ENCODE assay signal across 22 cellular contexts in genomic region chr3:187049462-187050101, GRCh38.
A peak's percentile ranks its signal among the peaks of the same experiment; 100 is the strongest.
DNase-seq lines count a peak whose midpoint lies in the region; ATAC-seq, FAIRE-seq and TF ChIP-seq lines count a peak whose summit lies in the region.
"Had no signal": no experiment of that assay in that cellular context is flagged by ENCODE, and none has a peak within 500 bp of the region (broad histone marks: within the 10 kb centered on the region; RNA-seq: fewer than 3 reads in every experiment).

No MANE protein-coding gene starts in this region.

- H3K27ac Mint-ChIP-seq in T-helper 1 cell treated with Interleukin-12 subunit alpha and Interleukin-12 subunit beta and Interleukin-4 antibody, amounts not matched to agents 30 μg/mL and 1 μg/mL, for 36 hours = peak overlapping the region; percentile 69
- H3K27ac Mint-ChIP-seq in activated naive CD8-positive, alpha-beta T cell treated with anti-CD3 and anti-CD28 coated beads for 36 hours = peak overlapping the region; percentile 85
- H3K27ac Mint-ChIP-seq in naive thymus-derived CD8-positive, alpha-beta T cell = peak overlapping the region; percentile 56 to 90 (median 79)

- peak; percentile 51 for FAIRE-seq in GM12891 (lab: Jason Lieb, UNC)
- FAIRE-seq: endometrium had no signal

- POLR2A ChIA-PET in naive thymus-derived CD8-positive, alpha-beta T cell (lab: Charles Lee) = interaction anchor here (0.8 to 1.5 kb wide), 4 partner anchors 10 to 24 kb away, joined by 3 to 4 read pairs (median 3); no protein-coding TSS in a partner anchor

- H3K9me3 Mint-ChIP-seq in T-helper 1 cell treated with Interleukin-12 subunit alpha and Interleukin-12 subunit beta and Interleukin-4 antibody, amounts not matched to agents 30 μg/mL and 1 μg/mL, for 36 hours = peaks cover 32% of the 10 kb centered on the region
- H3K9me3 Mint-ChIP-seq in activated naive CD8-positive, alpha-beta T cell treated with anti-CD3 and anti-CD28 coated beads for 36 hours = peaks cover 29% of the 10 kb centered on the region
- peaks cover 0 to 23% (median 4%) of the 10 kb centered on the region in 9 donors for H3K9me3 Mint-ChIP-seq in naive thymus-derived CD8-positive, alpha-beta T cell

- DNase-seq in T-helper 1 cell = no peak
- no peak for DNase-seq in GM12891 (ENCODE audit: insufficient read length, low spot score)
- DNase-seq in activated naive CD8-positive, alpha-beta T cell treated with anti-CD3 and anti-CD28 coated beads for 36 hours = no peak
- no peak for DNase-seq in naive thymus-derived CD8-positive, alpha-beta T cell
- DNase-seq in NCI-H1092 treated with DMSO at 0.1 percent for 48 hours (lab: John Stamatoyannopoulos, UW) = no peak
- no peak for DNase-seq in HUDEP-2 (lab: John Stamatoyannopoulos, UW; ENCODE audit: unreplicated experiment in 76 of 76)
- DNase-seq: activated CD4-positive, alpha-beta T cell treated with anti-CD3 and anti-CD28 coated beads for 48 hours; AML-193; Calu3; GM23248; immature natural killer cell; left ventricle myocardium superior; MG63; mucosa of descending colon; NCI-H1436 treated with DMSO at 0.1 percent for 48 hours; NCI-H2171; NCI-H526 treated with DMSO at 0.1 percent for 48 hours; occipital lobe; uterus had no signal

- TF ChIP-seq POLR2A in GM12891 (IDR thresholded peaks at IDR 0.05; ENCODE audit: low read depth, low read length) = peak; percentile 34; the same call in 1 of the 2 replicates

- no peak overlapping the region for H3K4me3 Mint-ChIP-seq in T-helper 1 cell treated with Interleukin-12 subunit alpha and Interleukin-12 subunit beta and Interleukin-4 antibody, amounts not matched to agents 30 μg/mL and 1 μg/mL, for 36 hours
- no peak overlapping the region for H3K4me3 Mint-ChIP-seq in activated naive CD8-positive, alpha-beta T cell treated with anti-CD3 and anti-CD28 coated beads for 36 hours
- H3K4me3 Mint-ChIP-seq in naive thymus-derived CD8-positive, alpha-beta T cell = peak overlapping the region in 8 of 10 donors; percentile 1 to 64 (median 49)
- H3K4me3 Mint-ChIP-seq: immature natural killer cell had no signal

- H3K36me3 Mint-ChIP-seq in T-helper 1 cell treated with Interleukin-12 subunit alpha and Interleukin-12 subunit beta and Interleukin-4 antibody, amounts not matched to agents 30 μg/mL and 1 μg/mL, for 36 hours (ENCODE audit: low read depth) = peaks cover 87% of the 10 kb centered on the region
- H3K36me3 Mint-ChIP-seq in activated naive CD8-positive, alpha-beta T cell treated with anti-CD3 and anti-CD28 coated beads for 36 hours = peaks cover 96% of the 10 kb centered on the region
- peaks cover 39 to 95% (median 72%) of the 10 kb centered on the region in 3 donors for H3K36me3 Mint-ChIP-seq in naive thymus-derived CD8-positive, alpha-beta T cell

- peaks cover 41% of the 10 kb centered on the region for H3K4me1 Mint-ChIP-seq in T-helper 1 cell treated with Interleukin-12 subunit alpha and Interleukin-12 subunit beta and Interleukin-4 antibody, amounts not matched to agents 30 μg/mL and 1 μg/mL, for 36 hours (ENCODE audit: low read depth)
- peaks cover 65% of the 10 kb centered on the region for H3K4me1 Mint-ChIP-seq in activated naive CD8-positive, alpha-beta T cell treated with anti-CD3 and anti-CD28 coated beads for 36 hours
- peaks cover 44 to 92% (median 72%) of the 10 kb centered on the region in 4 donors for H3K4me1 Mint-ChIP-seq in naive thymus-derived CD8-positive, alpha-beta T cell

- ATAC-seq in naive thymus-derived CD8-positive, alpha-beta T cell = no peak
- ATAC-seq in GM19035 (IDR thresholded peaks at IDR 0.05; ENCODE audit: unreplicated experiment) = no peak
- ATAC-seq: left ventricle myocardium superior, mucosa of descending colon had no signal

- no peaks in the 10 kb centered on the region for H3K27me3 Mint-ChIP-seq in T-helper 1 cell treated with Interleukin-12 subunit alpha and Interleukin-12 subunit beta and Interleukin-4 antibody, amounts not matched to agents 30 μg/mL and 1 μg/mL, for 36 hours (ENCODE audit: low read depth)
- H3K27me3 Mint-ChIP-seq in activated naive CD8-positive, alpha-beta T cell treated with anti-CD3 and anti-CD28 coated beads for 36 hours = no peaks in the 10 kb centered on the region
- H3K27me3 Mint-ChIP-seq in naive thymus-derived CD8-positive, alpha-beta T cell = no peaks in the 10 kb centered on the region

TF ChIP-seq in GM12891, 5 proteins besides CTCF, POLR2A, EP300 and RAD21:
- TF ChIP-seq POLR2AphosphoS5 (IDR thresholded peaks at IDR 0.05; ENCODE audit: low read depth, low read length) (no peak), PAX5 (IDR thresholded peaks at IDR 0.05; ENCODE audit: insufficient read depth, low read length, severe bottlenecking) (no peak), TAF1 (IDR thresholded peaks at IDR 0.05; ENCODE audit: low read depth, low read length) (no peak), POU2F2 (IDR thresholded peaks at IDR 0.05; ENCODE audit: low read depth, low read length) (no peak)

Comparison
In these comparisons a context has a peak if more than half of its experiments do, and no peak if none do; other contexts are left out.
1. H3K4me3 Mint-ChIP-seq: peak in naive thymus-derived CD8-positive, alpha-beta T cell (8 of 10); none in T-helper 1 cell treated with Interleukin-12 subunit alpha and Interleukin-12 subunit beta and Interleukin-4 antibody, amounts not matched to agents 30 μg/mL and 1 μg/mL, for 36 hours (single experiment) and activated naive CD8-positive, alpha-beta T cell treated with anti-CD3 and anti-CD28 coated beads for 36 hours (single experiment).
2. Peak in every context shown above with its lines, with median percentiles within 50 percentile points of each other: H3K27ac Mint-ChIP-seq.